Comparison of ENCODE assay signal across 1 cellular context in the genomic region with DNA sequence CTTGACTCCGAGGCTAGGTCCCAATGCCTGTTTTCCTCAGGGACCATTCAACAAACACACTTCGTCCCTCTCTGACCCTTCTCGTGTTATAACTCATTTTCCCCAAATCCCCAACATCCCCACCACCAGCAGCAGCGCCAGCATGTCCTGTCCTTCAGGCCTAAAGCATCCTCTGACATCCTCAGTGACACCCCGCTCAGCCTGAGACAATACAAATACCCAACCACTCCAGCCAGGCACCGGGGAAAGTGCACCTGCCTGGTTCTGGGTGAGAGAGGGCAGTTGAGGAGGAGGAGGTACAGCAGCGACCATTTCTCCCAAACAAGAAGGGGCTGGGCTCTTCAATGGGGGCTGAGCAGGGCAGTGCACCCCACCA.
A peak's percentile ranks its signal among the peaks of the same experiment; 100 is the strongest.
TF ChIP-seq lines count a peak whose summit lies in the region.

No MANE protein-coding gene starts in this region.

TF ChIP-seq in HepG2, 621 proteins besides CTCF, POLR2A, EP300 and RAD21:
- TF ChIP-seq DNMT1 (CRISPR knock-in tag; IDR thresholded peaks at IDR 0.05) = 0 out of 2 replicates have a peak, but pooled peaks have one; percentile 36
- TF ChIP-seq EED (CRISPR knock-in tag; IDR thresholded peaks at IDR 0.05) = peak; percentile 53; the same call in 1 of the 2 replicates
- TF ChIP-seq FOSL2 (CRISPR knock-in tag; IDR thresholded peaks at IDR 0.05) = no peak
- TF ChIP-seq ZNF547 (CRISPR knock-in tag; IDR thresholded peaks at IDR 0.05) = peak; percentile 4; the same call in 1 of the 2 replicates
- 0 out of 2 replicates have a peak, but pooled peaks have one; percentile 18 for TF ChIP-seq KDM5B (CRISPR knock-in tag; IDR thresholded peaks at IDR 0.05; ENCODE audit: borderline replicate concordance)
- no peak for TF ChIP-seq NFATC3 (CRISPR knock-in tag; IDR thresholded peaks at IDR 0.05)
- peak; percentile 19; the same call in 1 of the 2 replicates for TF ChIP-seq ZNF788 (CRISPR knock-in tag; IDR thresholded peaks at IDR 0.05; ENCODE audit: borderline replicate concordance)
